In the genomic region with DNA sequence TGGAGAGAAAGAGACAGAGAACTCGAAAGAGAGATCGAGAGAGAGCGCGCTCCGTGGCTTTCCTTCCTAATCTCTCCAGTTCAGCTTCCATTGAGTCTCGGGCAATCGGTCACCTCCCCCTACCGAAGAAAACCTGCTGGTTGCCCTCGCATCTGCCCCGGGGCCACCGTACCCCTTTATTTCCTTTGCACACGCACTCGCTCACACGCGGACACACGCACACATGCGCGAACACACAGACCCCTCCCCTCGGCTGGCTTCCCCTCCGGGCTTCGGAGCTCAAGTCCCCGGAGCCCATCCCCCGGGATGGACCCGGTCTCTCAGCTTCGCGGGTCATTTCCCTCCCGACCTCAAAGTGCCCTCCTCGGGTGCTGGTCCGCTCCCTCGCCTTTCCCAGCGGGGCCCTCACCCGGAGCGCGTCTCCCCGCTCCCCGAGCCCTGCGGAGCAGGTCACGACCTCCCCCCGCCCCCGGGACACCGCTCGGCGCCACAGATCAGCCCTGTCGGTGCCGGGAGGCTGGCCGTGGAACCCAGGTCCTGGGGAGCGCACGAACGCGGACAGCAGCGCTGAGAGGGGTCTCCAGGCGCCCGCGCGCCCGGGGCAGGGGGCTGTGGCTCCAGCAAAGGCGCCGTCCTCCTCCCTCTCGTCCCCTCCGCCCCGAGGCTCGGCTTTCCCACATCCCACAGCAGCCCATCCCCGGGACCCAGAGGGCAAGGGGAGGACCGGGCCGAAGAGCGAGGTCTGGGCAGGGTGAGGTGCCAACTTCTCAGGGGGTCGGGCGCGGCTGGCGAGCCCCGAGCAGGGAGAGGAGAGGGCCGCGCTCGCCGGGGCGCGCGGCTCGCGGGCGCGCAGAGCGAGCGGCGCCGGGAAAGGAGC, we compare ENCODE assay signal across 8 cellular contexts. TPM values are rescaled to one million over a fixed set of nuclear protein-coding genes. Genes with fewer than 3 reads are reported as not detected.
A peak's percentile ranks its signal among the peaks of the same experiment; 100 is the strongest.
DNase-seq lines count a peak whose midpoint lies in the region; ATAC-seq and TF ChIP-seq lines count a peak whose summit lies in the region.

No MANE protein-coding gene starts in this region.

- intact Hi-C loops in upper lobe of right lung (cut with DNase I) = no loop called here

- peak overlapping the region; percentile 84 for H3K27ac ChIP-seq in duodenal mucosa (ENCODE audit: low read depth, low read length)
- no peak overlapping the region for H3K27ac ChIP-seq in mesenchymal stem cell (ENCODE audit: low read length, poor library complexity, severe bottlenecking)
- H3K27ac ChIP-seq in upper lobe of right lung = peak overlapping the region; percentile 77

- peak overlapping the region; percentile 64 for H2BK120ac ChIP-seq in mesenchymal stem cell (ENCODE audit: low read depth, low read length)

- peak overlapping the region in 1 of 2 experiments; percentile 98 for H3K14ac ChIP-seq in mesenchymal stem cell (ENCODE audit: low read length in 2 of 2)

- H3K9ac ChIP-seq in NT2/D1 (ENCODE audit: insufficient read length, low read depth) (no peak overlapping the region), duodenal mucosa (ENCODE audit: low read depth in 1 of 2, low read length in 2 of 2) (peak overlapping the region; percentile 78 to 87), mesenchymal stem cell (ENCODE audit: low read length) (no peak overlapping the region)

- peak overlapping the region; percentile 57 for H4K91ac ChIP-seq in mesenchymal stem cell (ENCODE audit: low read length)

- H3K18ac ChIP-seq in mesenchymal stem cell (ENCODE audit: low read depth in 1 of 2, low read length in 2 of 2) = peak overlapping the region; percentile 94 to 98

- no peak for TF ChIP-seq CTCF in upper lobe of right lung (IDR thresholded peaks at IDR 0.05)

- H3K27me3 ChIP-seq in NT2/D1 (ENCODE audit: insufficient read depth, insufficient read length) (peaks cover 40% of the 10 kb centered on the region), duodenal mucosa (ENCODE audit: control insufficient read depth in 1 of 2, insufficient read depth in 2 of 2, low read length in 2 of 2) (no peaks in the 10 kb centered on the region), mesenchymal stem cell (ENCODE audit: control insufficient read depth in 1 of 2, insufficient read depth in 1 of 2, low read length in 2 of 2) (peaks cover 28 to 70% of the 10 kb centered on the region in 2 experiments), upper lobe of right lung (peaks cover 12% of the 10 kb centered on the region)

- H2AFZ ChIP-seq in mesenchymal stem cell (ENCODE audit: low read depth, low read length) = peak overlapping the region; percentile 82

- peak overlapping the region; percentile 100 for H3K4me2 ChIP-seq in mesenchymal stem cell (ENCODE audit: low read length, poor library complexity, severe bottlenecking)

- under 1% methylated on average over 61 of the region's 86 CpGs for WGBS in mesenchymal stem cell

- H3K9me3 ChIP-seq in NT2/D1 (ENCODE audit: insufficient read depth, low read length) (no peaks in the 10 kb centered on the region), duodenal mucosa (ENCODE audit: control insufficient read depth in 1 of 2, low read length in 2 of 2) (no peaks in the 10 kb centered on the region), mesenchymal stem cell (ENCODE audit: control insufficient read depth, low read length) (no peaks in the 10 kb centered on the region), upper lobe of right lung (no peaks in the 10 kb centered on the region)

- DNase-seq in DMS79 treated with DMSO at 0.1 percent for 48 hours (lab: John Stamatoyannopoulos, UW) = peak; percentile 39
- no peak for DNase-seq in DMS79 (lab: John Stamatoyannopoulos, UW)
- no peak for DNase-seq in NT2/D1 (ENCODE audit: low read depth, low spot score)
- DNase-seq in mesenchymal stem cell = peak; percentile 34
- DNase-seq in upper lobe of right lung = peak; percentile 66
- DNase-seq in midbrain (lab: John Stamatoyannopoulos, UW) = no peak
- no peak for DNase-seq in stimulated activated CD4-positive, alpha-beta T cell treated with anti-CD3 and anti-CD28 coated beads, Interleukin-4, amount 100 ng/mL, for 24 hours

- H3K36me3 ChIP-seq in NT2/D1 (ENCODE audit: insufficient read depth, insufficient read length, low read length) (no peaks in the 10 kb centered on the region), duodenal mucosa (ENCODE audit: control insufficient read depth in 1 of 2, insufficient read depth in 2 of 2, low read length in 2 of 2) (no peaks in the 10 kb centered on the region), mesenchymal stem cell (ENCODE audit: control insufficient read depth in 1 of 2, insufficient read depth in 2 of 2, low read depth in 1 of 2, low read length in 2 of 2) (no peaks in the 10 kb centered on the region), upper lobe of right lung (no peaks in the 10 kb centered on the region)

- peak overlapping the region; percentile 48 for H2BK15ac ChIP-seq in mesenchymal stem cell (ENCODE audit: low read depth, poor library complexity, severe bottlenecking)

- no peaks in the 10 kb centered on the region for H3K4me1 ChIP-seq in NT2/D1 (ENCODE audit: insufficient read depth, insufficient read length)
- H3K4me1 ChIP-seq in duodenal mucosa (ENCODE audit: control insufficient read depth in 1 of 2, insufficient read depth in 2 of 2, low read length in 2 of 2) = peaks cover 0 to 24% of the 10 kb centered on the region in 2 donors
- H3K4me1 ChIP-seq in mesenchymal stem cell (ENCODE audit: control insufficient read depth, insufficient read depth, low read depth, low read length) = peaks cover 22% of the 10 kb centered on the region
- H3K4me1 ChIP-seq in upper lobe of right lung = no peaks in the 10 kb centered on the region

- H3K23ac ChIP-seq in mesenchymal stem cell (ENCODE audit: low read length in 2 of 2) = peak overlapping the region; percentile 25 to 96

- H3K4me3 ChIP-seq in NT2/D1 (ENCODE audit: insufficient read length, low read depth) (peak overlapping the region; percentile 42), duodenal mucosa (ENCODE audit: low read depth in 1 of 2, low read length in 2 of 2) (peak overlapping the region; percentile 90 to 99), mesenchymal stem cell (ENCODE audit: insufficient read depth in 1 of 2, low read depth in 1 of 2, low read length in 2 of 2) (peak overlapping the region; percentile 65 to 70), upper lobe of right lung (peak overlapping the region; percentile 70)

- H2AK5ac ChIP-seq in mesenchymal stem cell (ENCODE audit: low read length, severe bottlenecking) = no peak overlapping the region

- H3K79me1 ChIP-seq in mesenchymal stem cell (replicated peaks; ENCODE audit: low read length, poor library complexity, severe bottlenecking) = no peaks in the 10 kb centered on the region

- ATAC-seq in upper lobe of right lung = peak; percentile 50

- peak overlapping the region; percentile 15 to 99 for H3K4ac ChIP-seq in mesenchymal stem cell (ENCODE audit: low read depth in 1 of 2, low read length in 2 of 2)

- no peak overlapping the region for H2BK5ac ChIP-seq in mesenchymal stem cell (ENCODE audit: low read depth, low read length, poor library complexity, severe bottlenecking)

- no peak overlapping the region for H4K8ac ChIP-seq in mesenchymal stem cell (ENCODE audit: low read length)

- peak overlapping the region in 1 of 2 experiments; percentile 86 for H2BK12ac ChIP-seq in mesenchymal stem cell (ENCODE audit: low read length in 2 of 2)

RNA-seq across cellular contexts. Expression of a gene that starts 1.8 kb away (rescaled TPM):
- polyA plus RNA-seq in mesenchymal stem cell (2013, experiment 1 of 2) = 17.5 TPM
- 16.9 TPM for polyA plus RNA-seq in mesenchymal stem cell (2013, experiment 2 of 2)
- 11.5 TPM for total RNA-seq in upper lobe of right lung

Comparison
In these comparisons a context has a peak if more than half of its experiments do, and no peak if none do; other contexts are left out.
1. DNase-seq: peak in DMS79 treated with DMSO at 0.1 percent for 48 hours (single experiment), mesenchymal stem cell (single experiment) and upper lobe of right lung (single experiment); none in DMS79 (single experiment), NT2/D1 (single experiment), midbrain (single experiment) and stimulated activated CD4-positive, alpha-beta T cell treated with anti-CD3 and anti-CD28 coated beads, Interleukin-4, amount 100 ng/mL, for 24 hours (single experiment).
2. H3K4me3 ChIP-seq: peak in every context shown above with its lines; median percentile 94 in duodenal mucosa; 70 in upper lobe of right lung; 68 in mesenchymal stem cell; 42 in NT2/D1.
3. H3K9ac ChIP-seq: peak in duodenal mucosa (2 of 2); none in NT2/D1 (single experiment) and mesenchymal stem cell (single experiment).